19 cellular contexts compared by ENCODE assay signal in genomic region chr17:76641501-76641900, GRCh38. TPM values are rescaled to one million over a fixed set of nuclear protein-coding genes. Genes with fewer than 3 reads are reported as not detected.
A peak's percentile ranks its signal among the peaks of the same experiment; 100 is the strongest.
DNase-seq lines count a peak whose midpoint lies in the region; ATAC-seq, FAIRE-seq and TF ChIP-seq lines count a peak whose summit lies in the region.
"Had no signal": no experiment of that assay in that cellular context is flagged by ENCODE, and none has a peak within 500 bp of the region (broad histone marks: within the 10 kb centered on the region; RNA-seq: fewer than 3 reads in every experiment).

No MANE protein-coding gene starts in this region.

- H3K4me1 ChIP-seq in A549 (peaks cover 41% of the 10 kb centered on the region), lower lobe of right lung (peaks cover 26% of the 10 kb centered on the region)

- H3K27ac ChIP-seq in A549 = peak overlapping the region; percentile 62 to 78; a peak in 5 of 6 replicates
- H3K27ac ChIP-seq in lower lobe of right lung = peak overlapping the region; percentile 60
- H3K27ac ChIP-seq: brain microvascular endothelial cell, ovary had no signal

- no peaks in the 10 kb centered on the region for H3K36me3 ChIP-seq in lower lobe of right lung
- H3K36me3 ChIP-seq: brain microvascular endothelial cell, ovary had no signal

- no peaks in the 10 kb centered on the region for H3K27me3 Mint-ChIP-seq in activated T-cell treated with anti-CD3 and anti-CD28 coated beads, Interleukin-2, amount 50 U/mL, for 4 hours (ENCODE audit: low read depth)
- peaks cover 42% of the 10 kb centered on the region for H3K27me3 Mint-ChIP-seq in stimulated activated memory B cell treated with anti-CD40 and anti-IgM and Interleukin-4, amounts not matched to agents 10 μg/mL and 1 μg/mL and 100 μg/mL, for 72 hours

- peak overlapping the region; percentile 65 for H3K4me2 ChIP-seq in A549

- ATAC-seq in A549 = peak; percentile 68 to 69; a peak in 5 of 6 replicates
- peak; percentile 76 to 80 for ATAC-seq in lower lobe of right lung
- no peak for ATAC-seq in GM18858 (IDR thresholded peaks at IDR 0.05; ENCODE audit: unreplicated experiment)
- ATAC-seq in activated T-cell treated with anti-CD3 and anti-CD28 coated beads, Interleukin-2, amount 50 U/mL, for 4 hours = no peak
- ATAC-seq in stimulated activated memory B cell treated with anti-CD40 and anti-IgM and Interleukin-4, amounts not matched to agents 10 μg/mL and 1 μg/mL and 100 μg/mL, for 72 hours = no peak

- H3K4me1 Mint-ChIP-seq in activated T-cell treated with anti-CD3 and anti-CD28 coated beads, Interleukin-2, amount 50 U/mL, for 4 hours (ENCODE audit: low read depth) = peaks cover 32% of the 10 kb centered on the region
- no peaks in the 10 kb centered on the region for H3K4me1 Mint-ChIP-seq in stimulated activated memory B cell treated with anti-CD40 and anti-IgM and Interleukin-4, amounts not matched to agents 10 μg/mL and 1 μg/mL and 100 μg/mL, for 72 hours

- peaks cover 5% of the 10 kb centered on the region; the same call in 1 of the 3 replicates for H3K9me3 ChIP-seq in A549
- H3K9me3 ChIP-seq in lower lobe of right lung = no peaks in the 10 kb centered on the region
- H3K9me3 ChIP-seq: ovary had no signal

- POLR2A ChIA-PET in A549 (lab: Yijun Ruan, JAX) = interaction anchor here (1.0 kb wide), 1 partner anchor 30 kb away, joined by 3 read pairs; no protein-coding TSS in a partner anchor

- peak; percentile 79 for FAIRE-seq in A549 (lab: Jason Lieb, UNC)
- FAIRE-seq: GM12891, RCC 7860 had no signal

- H3K36me3 Mint-ChIP-seq in activated T-cell treated with anti-CD3 and anti-CD28 coated beads, Interleukin-2, amount 50 U/mL, for 4 hours (ENCODE audit: insufficient read depth) = no peaks in the 10 kb centered on the region
- peaks cover 2% of the 10 kb centered on the region for H3K36me3 Mint-ChIP-seq in stimulated activated memory B cell treated with anti-CD40 and anti-IgM and Interleukin-4, amounts not matched to agents 10 μg/mL and 1 μg/mL and 100 μg/mL, for 72 hours

- CTCF ChIA-PET in A549 (lab: Yijun Ruan, JAX) = interaction anchor here (1.1 to 6.0 kb wide), 4 partner anchors 13 to 118 kb away, joined by 3 to 60 read pairs (median 6); no protein-coding TSS in a partner anchor

- peak; percentile 71 to 92 for DNase-seq in A549 (ENCODE audit: low read depth in 1 of 2, low spot score in 1 of 2)
- DNase-seq in HT1080 (ENCODE audit: low read depth) = peak; percentile 32
- peak; percentile 62 for DNase-seq in amniotic epithelial cell (ENCODE audit: low read depth)
- DNase-seq in lower lobe of right lung = no peak
- DNase-seq in activated T-cell treated with anti-CD3 and anti-CD28 coated beads, Interleukin-2, amount 50 U/mL, for 4 hours = no peak
- DNase-seq in islet precursor cell = no peak
- DNase-seq: activated CD4-positive, alpha-beta T cell treated with anti-CD3 and anti-CD28 coated beads, Interleukin-2, amount 50 U/mL, for 48 hours; activated gamma-delta T cell treated with Interleukin-2 at 50 U/mL for 16 hours; brain microvascular endothelial cell; DMS79; endodermal cell; NCI-H2081 treated with DMSO at 0.1 percent for 48 hours; ovary had no signal

- intact Hi-C loops in lower lobe of right lung (cut with DNase I) = no loop called here

- no peak overlapping the region for H3K27ac Mint-ChIP-seq in stimulated activated memory B cell treated with anti-CD40 and anti-IgM and Interleukin-4, amounts not matched to agents 10 μg/mL and 1 μg/mL and 100 μg/mL, for 72 hours
- H3K27ac Mint-ChIP-seq: T-helper 2 cell treated with Interferon-gamma antibody and Interleukin-4, amounts not matched to agents 5 μg/mL and 100 μg/mL, for 36 hours had no signal

- H3K27me3 ChIP-seq in lower lobe of right lung (ENCODE audit: low read depth) = no peaks in the 10 kb centered on the region
- H3K27me3 ChIP-seq: brain microvascular endothelial cell, ovary had no signal

- H3K4me3 Mint-ChIP-seq in activated T-cell treated with anti-CD3 and anti-CD28 coated beads, Interleukin-2, amount 50 U/mL, for 4 hours = no peak overlapping the region
- no peak overlapping the region for H3K4me3 Mint-ChIP-seq in stimulated activated memory B cell treated with anti-CD40 and anti-IgM and Interleukin-4, amounts not matched to agents 10 μg/mL and 1 μg/mL and 100 μg/mL, for 72 hours
- H3K4me3 Mint-ChIP-seq: endodermal cell; T-helper 2 cell treated with Interferon-gamma antibody and Interleukin-4, amounts not matched to agents 5 μg/mL and 100 μg/mL, for 36 hours had no signal

- TF ChIP-seq CTCF in A549 (IDR thresholded peaks at IDR 0.05) (no peak), lower lobe of right lung (IDR thresholded peaks at IDR 0.05) (no peak)

- no peak for TF ChIP-seq POLR2A in A549 (IDR thresholded peaks at IDR 0.05; ENCODE audit: low read length)

- TF ChIP-seq EP300 in A549 (IDR thresholded peaks at IDR 0.05) = peak; percentile 63 to 83; a peak in 3 of 5 replicates

- WGBS in A549 (ENCODE audit: missing lambda C conversion rate) = 4% methylated on average over 3 of the region's 3 CpGs

- H3K9me3 Mint-ChIP-seq in activated T-cell treated with anti-CD3 and anti-CD28 coated beads, Interleukin-2, amount 50 U/mL, for 4 hours = peaks cover 7% of the 10 kb centered on the region
- peaks cover 9% of the 10 kb centered on the region for H3K9me3 Mint-ChIP-seq in stimulated activated memory B cell treated with anti-CD40 and anti-IgM and Interleukin-4, amounts not matched to agents 10 μg/mL and 1 μg/mL and 100 μg/mL, for 72 hours
- H3K9me3 Mint-ChIP-seq: endodermal cell had no signal

- TF ChIP-seq RAD21 in A549 (conservative IDR thresholded peaks at IDR 0.05 in 1 of 2, IDR thresholded peaks at IDR 0.05 in 1 of 2) = no peak

- no peak overlapping the region for H3K4me3 ChIP-seq in A549
- H3K4me3 ChIP-seq in lower lobe of right lung = peak overlapping the region; percentile 27
- H3K4me3 ChIP-seq: ovary had no signal

TF ChIP-seq in A549, 52 proteins besides CTCF, POLR2A, EP300 and RAD21 (continues in another document):
- TF ChIP-seq JUNB (IDR thresholded peaks at IDR 0.05) (0 out of 2 replicates have a peak, but pooled peaks have one; percentile 39), E2F6 (IDR thresholded peaks at IDR 0.05; ENCODE audit: borderline replicate concordance, low read depth) (no peak), KDM5A (IDR thresholded peaks at IDR 0.05) (no peak), FOXS1 (CRISPR knock-in tag; IDR thresholded peaks at IDR 0.05) (no peak; the same call in 1 of the 2 replicates), SREBF2 (IDR thresholded peaks at IDR 0.05) (no peak), HEYL (CRISPR knock-in tag; IDR thresholded peaks at IDR 0.05) (no peak), NFE2L2 (conservative IDR thresholded peaks at IDR 0.05; ENCODE audit: low read length) (no peak), RCOR1 (IDR thresholded peaks at IDR 0.05; ENCODE audit: low read depth, low read length) (no peak), RARB (CRISPR knock-in tag; IDR thresholded peaks at IDR 0.05) (no peak), JUN (IDR thresholded peaks at IDR 0.05) (peak; percentile 63 to 75; a peak in 3 of 5 replicates)
- TF ChIP-seq, protein P1, sequence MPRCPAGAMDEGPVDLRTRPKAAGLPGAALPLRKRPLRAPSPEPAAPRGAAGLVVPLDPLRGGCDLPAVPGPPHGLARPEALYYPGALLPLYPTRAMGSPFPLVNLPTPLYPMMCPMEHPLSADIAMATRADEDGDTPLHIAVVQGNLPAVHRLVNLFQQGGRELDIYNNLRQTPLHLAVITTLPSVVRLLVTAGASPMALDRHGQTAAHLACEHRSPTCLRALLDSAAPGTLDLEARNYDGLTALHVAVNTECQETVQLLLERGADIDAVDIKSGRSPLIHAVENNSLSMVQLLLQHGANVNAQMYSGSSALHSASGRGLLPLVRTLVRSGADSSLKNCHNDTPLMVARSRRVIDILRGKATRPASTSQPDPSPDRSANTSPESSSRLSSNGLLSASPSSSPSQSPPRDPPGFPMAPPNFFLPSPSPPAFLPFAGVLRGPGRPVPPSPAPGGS (IDR thresholded peaks at IDR 0.05) = no peak
- TF ChIP-seq, protein P2, sequence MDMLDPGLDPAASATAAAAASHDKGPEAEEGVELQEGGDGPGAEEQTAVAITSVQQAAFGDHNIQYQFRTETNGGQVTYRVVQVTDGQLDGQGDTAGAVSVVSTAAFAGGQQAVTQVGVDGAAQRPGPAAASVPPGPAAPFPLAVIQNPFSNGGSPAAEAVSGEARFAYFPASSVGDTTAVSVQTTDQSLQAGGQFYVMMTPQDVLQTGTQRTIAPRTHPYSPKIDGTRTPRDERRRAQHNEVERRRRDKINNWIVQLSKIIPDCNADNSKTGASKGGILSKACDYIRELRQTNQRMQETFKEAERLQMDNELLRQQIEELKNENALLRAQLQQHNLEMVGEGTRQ (IDR thresholded peaks at IDR 0.05) = no peak

RNA-seq across cellular contexts. Expression of gene ST6GALNAC1, which starts 2.1 kb away (rescaled TPM):
- 0.63 and 0.72 TPM in 2 replicates for polyA plus RNA-seq in A549 (2011; rRNA removed)
- polyA plus RNA-seq in A549 (2012; cell fraction: cytosol; rRNA removed) = 0.08 and 0.25 TPM in 2 replicates
- polyA plus RNA-seq in A549 (2012; cell fraction: nucleus; rRNA removed) = 0.05 and 0.11 TPM in 2 replicates
- 0.09 to 0.27 TPM (median 0.09 TPM) in 3 replicates for polyA plus RNA-seq in A549 (2017; fragmentation: RNase III; extraction: RNeasy Plus Mini Kit Qiagen cat#74134 plus additional on column Dnase treatment)
- polyA minus RNA-seq in A549 (2011; rRNA and poly(A)+ RNA removed) = 0.97 and 1.6 TPM in 2 replicates
- total RNA-seq in HT1080 (2014; rRNA removed; shearing (Covaris generic)) = not detected in 2 replicates
- 0.03 and 0.08 TPM in 2 replicates for polyA plus RNA-seq in HT1080 (2015; cell fraction: cytosol; rRNA removed)
- 0.34 TPM in 1 of 2 replicates, not detected in the other for polyA plus RNA-seq in HT1080 (2015; cell fraction: nucleus; rRNA removed)
- 16.6 TPM for total RNA-seq in lower lobe of right lung
- total RNA-seq in activated T-cell treated with anti-CD3 and anti-CD28 coated beads, Interleukin-2, amount 50 U/mL, for 4 hours = 1 to 10 TPM in 1 of 3 donors, under 1 TPM in 2; 0.57 to 1.1 (median 0.63) TPM
- total RNA-seq: endodermal cell, lung microvascular endothelial cell had no signal

RNA-seq across cellular contexts. Expression of gene ST6GALNAC2, which starts 55.8 kb away (rescaled TPM):
- polyA plus RNA-seq in A549 (2011; rRNA removed) (0.74 and 0.78 TPM in 2 replicates), A549 (2017; fragmentation: RNase III; extraction: RNeasy Plus Mini Kit Qiagen cat#74134 plus additional on column Dnase treatment) (0.30 to 0.59 TPM (median 0.41 TPM) in 3 replicates)
- 0.16 and 0.44 TPM in 2 replicates for polyA plus RNA-seq in A549 (2012; cell fraction: cytosol; rRNA removed)
- polyA plus RNA-seq in A549 (2012; cell fraction: nucleus; rRNA removed) = 0.26 and 0.36 TPM in 2 replicates
- 0.25 and 0.58 TPM in 2 replicates for polyA minus RNA-seq in A549 (2011; rRNA and poly(A)+ RNA removed)
- total RNA-seq in HT1080 (2014; rRNA removed; shearing (Covaris generic)) = not detected in 2 replicates
- polyA plus RNA-seq in HT1080 (2015; cell fraction: cytosol; rRNA removed) = 0.20 TPM in 1 of 2 replicates, not detected in the other
- 0.20 TPM in 1 of 2 replicates, not detected in the other for polyA plus RNA-seq in HT1080 (2015; cell fraction: nucleus; rRNA removed)
- 29.0 TPM for total RNA-seq in lower lobe of right lung
- total RNA-seq in activated T-cell treated with anti-CD3 and anti-CD28 coated beads, Interleukin-2, amount 50 U/mL, for 4 hours = not detected
- total RNA-seq: lung microvascular endothelial cell had no signal

Comparison
In these comparisons a context has a peak if more than half of its experiments do, and no peak if none do; other contexts are left out.
1. ATAC-seq: peak in A549 (2 of 2) and lower lobe of right lung (2 of 2); none in GM18858 (single experiment), activated T-cell treated with anti-CD3 and anti-CD28 coated beads, Interleukin-2, amount 50 U/mL, for 4 hours (0 of 2) and stimulated activated memory B cell treated with anti-CD40 and anti-IgM and Interleukin-4, amounts not matched to agents 10 μg/mL and 1 μg/mL and 100 μg/mL, for 72 hours (single experiment).
2. DNase-seq: peak in A549 (2 of 2), HT1080 (single experiment) and amniotic epithelial cell (single experiment); none in lower lobe of right lung (single experiment), activated T-cell treated with anti-CD3 and anti-CD28 coated beads, Interleukin-2, amount 50 U/mL, for 4 hours (single experiment) and islet precursor cell (single experiment).
3. RNA of gene ST6GALNAC2, which starts 55.8 kb away (total RNA-seq): 29.0 TPM in lower lobe of right lung (single experiment); not detected in HT1080 and not detected in activated T-cell treated with anti-CD3 and anti-CD28 coated beads, Interleukin-2, amount 50 U/mL, for 4 hours; every median in the first group is over 10 times any median in the second.